In genomic region chr19:34484328-34484727, GRCh38 we compare ENCODE assay signal across 23 cellular contexts. TPM values are rescaled to one million over a fixed set of nuclear protein-coding genes. Genes with fewer than 3 reads are reported as not detected.
DNase-seq lines count a peak whose midpoint lies in the region; ATAC-seq and TF ChIP-seq lines count a peak whose summit lies in the region.
"Had no signal": no experiment of that assay in that cellular context is flagged by ENCODE, and none has a peak within 500 bp of the region (broad histone marks: within the 10 kb centered on the region; RNA-seq: fewer than 3 reads in every experiment).

No MANE protein-coding gene starts in this region.

- no peaks in the 10 kb centered on the region for H3K9me3 ChIP-seq in skeletal muscle satellite cell (replicated peaks; ENCODE audit: low read length)
- H3K9me3 ChIP-seq: gastroesophageal sphincter, testis had no signal

- H3K4me2 ChIP-seq in skeletal muscle satellite cell (ENCODE audit: low read length): peak overlapping the region; percentile 29

- no peak overlapping the region for H3K9ac ChIP-seq in skeletal muscle satellite cell (ENCODE audit: low read depth, low read length)

- peaks cover 5% of the 10 kb centered on the region for H3K36me3 ChIP-seq in skeletal muscle satellite cell (ENCODE audit: insufficient read depth, low read length)
- H3K36me3 ChIP-seq: gastroesophageal sphincter had no signal

- ATAC-seq in omental fat pad (ENCODE audit: low FRiP score): no peak
- no peak for ATAC-seq in GM18868 (IDR thresholded peaks at IDR 0.05; ENCODE audit: unreplicated experiment)
- ATAC-seq: activated CD8-positive, alpha-beta T cell treated with anti-CD3 and anti-CD28 coated beads for 36 hours; gastroesophageal sphincter had no signal

- H3K9me3 Mint-ChIP-seq in HFFc6 (no peaks in the 10 kb centered on the region), Calu3 (ENCODE audit: low read depth, unreplicated experiment) (no peaks in the 10 kb centered on the region)
- H3K9me3 Mint-ChIP-seq: activated CD8-positive, alpha-beta T cell treated with anti-CD3 and anti-CD28 coated beads for 36 hours; IgD-negative memory B cell had no signal

- H3K4me3 Mint-ChIP-seq in HFFc6: peak overlapping the region; percentile 47; the same call in 1 of the 2 replicates
- no peak overlapping the region for H3K4me3 Mint-ChIP-seq in Calu3 (ENCODE audit: low read depth, unreplicated experiment)
- H3K4me3 Mint-ChIP-seq: activated CD8-positive, alpha-beta T cell treated with anti-CD3 and anti-CD28 coated beads for 36 hours; IgD-negative memory B cell had no signal

- intact Hi-C loops in Calu3 (cut with micrococcal nuclease; ENCODE audit: unreplicated experiment): no loop called here

- H3K27ac Mint-ChIP-seq in HFFc6: no peak overlapping the region
- H3K27ac Mint-ChIP-seq in Calu3 (ENCODE audit: unreplicated experiment): no peak overlapping the region
- H3K27ac Mint-ChIP-seq: activated CD8-positive, alpha-beta T cell treated with anti-CD3 and anti-CD28 coated beads for 36 hours; brain had no signal

- peak overlapping the region; percentile 88 for H3K4me3 ChIP-seq in coronary artery
- no peak overlapping the region for H3K4me3 ChIP-seq in skeletal muscle satellite cell (ENCODE audit: low read length)
- H3K4me3 ChIP-seq: lung, testis had no signal

- H3K27me3 ChIP-seq in skeletal muscle satellite cell (ENCODE audit: control insufficient read depth, insufficient read depth, low read length): no peaks in the 10 kb centered on the region
- H3K27me3 ChIP-seq: gastroesophageal sphincter, testis had no signal

- peak overlapping the region; percentile 66 to 93 for H3K27ac ChIP-seq in coronary artery
- H3K27ac ChIP-seq: testis had no signal

- peaks cover 12% of the 10 kb centered on the region for H3K36me3 Mint-ChIP-seq in HFFc6 (ENCODE audit: low read depth)
- H3K36me3 Mint-ChIP-seq in Calu3 (ENCODE audit: insufficient read depth, unreplicated experiment): peaks cover 19% of the 10 kb centered on the region
- H3K36me3 Mint-ChIP-seq: CD14-positive monocyte had no signal

- DNase-seq in HFFc6 (no peak), coronary artery (ENCODE audit: low spot score) (no peak), mesenteric fat pad (ENCODE audit: low spot score) (peak; percentile 77), omental fat pad (ENCODE audit: low spot score) (no peak), Calu3 (no peak)
- DNase-seq: activated CD4-positive, CD25-positive, alpha-beta regulatory T cell treated with anti-CD3 and anti-CD28 coated beads, Interleukin-2, amount 50 U/mL, for 72 hours; activated CD8-positive, alpha-beta T cell treated with anti-CD3 and anti-CD28 coated beads for 36 hours; activated gamma-delta T cell treated with Interleukin-2 at 50 U/mL for 16 hours; activated T-cell treated with anti-CD3 and anti-CD28 coated beads for 4 hours; NCI-H1092 treated with DMSO at 0.1 percent for 48 hours; NCI-H2029; NCI-H226; retina; stimulated activated CD4-positive, alpha-beta T cell treated with anti-CD3 and anti-CD28 coated beads, Interleukin-4, amount 100 ng/mL, for 24 hours; stimulated activated naive CD4-positive, alpha-beta T cell; testis had no signal

- CTCF ChIA-PET in Calu3 (lab: Charles Lee): interaction anchor here (0.6 kb wide), 1 partner anchor 1075 kb away, joined by 3 read pairs; no protein-coding TSS in a partner anchor

- H3K4me1 ChIP-seq in skeletal muscle satellite cell (ENCODE audit: control insufficient read depth, insufficient read depth, low read length): peaks cover 12% of the 10 kb centered on the region

- peaks cover 28% of the 10 kb centered on the region for H3K4me1 Mint-ChIP-seq in HFFc6 (ENCODE audit: low read depth)
- H3K4me1 Mint-ChIP-seq in Calu3 (ENCODE audit: low read depth, unreplicated experiment): peaks cover 13% of the 10 kb centered on the region
- H3K4me1 Mint-ChIP-seq: IgD-negative memory B cell had no signal

- H3K27me3 Mint-ChIP-seq in HFFc6 (ENCODE audit: insufficient read depth) (peaks cover 2% of the 10 kb centered on the region), Calu3 (ENCODE audit: unreplicated experiment) (peaks cover 17% of the 10 kb centered on the region)

- no peak; the same call in 1 of the 2 replicates for TF ChIP-seq CTCF in HFFc6 (IDR thresholded peaks at IDR 0.05)
- TF ChIP-seq CTCF in coronary artery (IDR thresholded peaks at IDR 0.05): no peak
- no peak for TF ChIP-seq CTCF in omental fat pad (IDR thresholded peaks at IDR 0.05)
- no peak for TF ChIP-seq CTCF in Calu3 (IDR thresholded peaks at IDR 0.05; ENCODE audit: unreplicated experiment)

- no TSS peak for BruUV-seq in Calu3 (replicated peaks; lab: Mats Ljungman, UMichigan)

RNA-seq across cellular contexts. Expression of gene WTIP, which starts 2.8 kb away (rescaled TPM):
- 10 to 100 TPM; 27.8 to 35.1 (median 29.4) TPM for total RNA-seq in HFFc6 (2021; fragmentation: NEBNext Ultra II Directional; extraction: Animal tissue kit (Norgen Biotek cat#: 25700))
- total RNA-seq in mesenteric fat pad (25.3 TPM), omental fat pad (10 to 100 TPM; 12.3 to 26.4 (median 19.6) TPM), Calu3 (2022) (5.3 and 6.9 TPM in 2 replicates)
- 11.7 and 12.7 TPM in 2 replicates for total RNA-seq in skeletal muscle satellite cell (2012; rRNA removed)

RNA-seq across cellular contexts. Expression of gene UBA2, which starts 56.1 kb away (rescaled TPM):
- 10 to 100 TPM; 75.2 to 91.0 (median 86.8) TPM for total RNA-seq in HFFc6 (2021; fragmentation: NEBNext Ultra II Directional; extraction: Animal tissue kit (Norgen Biotek cat#: 25700))
- total RNA-seq in mesenteric fat pad: 115 TPM
- 72.7 and 83.9 TPM in 2 replicates for total RNA-seq in skeletal muscle satellite cell (2012; rRNA removed)
- 100 to 1,000 TPM; 106 to 170 (median 152) TPM for total RNA-seq in omental fat pad
- total RNA-seq in Calu3 (2022): 137 and 158 TPM in 2 replicates
